In genomic region chr16:46717692-46718091, GRCh38 we compare ENCODE assay signal across 28 cellular contexts. TPM values are rescaled to one million over a fixed set of nuclear protein-coding genes. Genes with fewer than 3 reads are reported as not detected.
"Had no signal": no experiment of that assay in that cellular context is flagged by ENCODE, and none has a peak within 500 bp of the region (broad histone marks: within the 10 kb centered on the region; RNA-seq: fewer than 3 reads in every experiment).

No MANE protein-coding gene starts in this region.

- H3K4me1 Mint-ChIP-seq: activated naive CD8-positive, alpha-beta T cell treated with anti-CD3 and anti-CD28 coated beads for 36 hours; natural killer cell; neural progenitor cell; stimulated activated naive CD8-positive, alpha-beta T cell treated with anti-CD3 and anti-CD28 coated beads, Interleukin-15, amount 100 ng/mL, for 72 hours had no signal

- H3K9me3 Mint-ChIP-seq: activated naive CD4-positive, alpha-beta T cell treated with anti-CD3 and anti-CD28 coated beads for 36 hours; activated naive CD8-positive, alpha-beta T cell treated with anti-CD3 and anti-CD28 coated beads for 36 hours; activated T-helper 1 cell treated with anti-CD3 and anti-CD28 coated beads, Interleukin-12 subunit alpha, Interleukin-12 subunit beta, Interleukin-2, Interleukin-4 antibody, amounts not matched to agents 30 ng/mL and 10 ng/mL and 1 ng/mL, durations not matched to agents 14 hours and 24 hours and 36 hours; natural killer cell; neural progenitor cell; stimulated activated memory B cell treated with anti-CD40 and anti-IgM and Interleukin-4, amounts not matched to agents 10 μg/mL and 1 μg/mL and 100 μg/mL, for 72 hours; stimulated activated naive CD8-positive, alpha-beta T cell treated with anti-CD3 and anti-CD28 coated beads, Interleukin-15, amount 100 ng/mL, for 72 hours; type B pancreatic cell had no signal

- H3K36me3 Mint-ChIP-seq: activated naive CD8-positive, alpha-beta T cell treated with anti-CD3 and anti-CD28 coated beads for 36 hours; natural killer cell; neural progenitor cell; stimulated activated memory B cell treated with anti-CD40 and anti-IgM and Interleukin-4, amounts not matched to agents 10 μg/mL and 1 μg/mL and 100 μg/mL, for 72 hours; type B pancreatic cell had no signal

- ATAC-seq: left lobe of liver; lower lobe of right lung; natural killer cell; psoas muscle; stimulated activated memory B cell treated with anti-CD40 and anti-IgM and Interleukin-4, amounts not matched to agents 10 μg/mL and 1 μg/mL and 100 μg/mL, for 72 hours; stimulated activated naive CD8-positive, alpha-beta T cell treated with anti-CD3 and anti-CD28 coated beads, Interleukin-15, amount 100 ng/mL, for 72 hours had no signal

- H3K27me3 Mint-ChIP-seq: activated naive CD8-positive, alpha-beta T cell treated with anti-CD3 and anti-CD28 coated beads for 36 hours; stimulated activated memory B cell treated with anti-CD40 and anti-IgM and Interleukin-4, amounts not matched to agents 10 μg/mL and 1 μg/mL and 100 μg/mL, for 72 hours; stimulated activated naive CD8-positive, alpha-beta T cell treated with anti-CD3 and anti-CD28 coated beads, Interleukin-15, amount 100 ng/mL, for 72 hours; type B pancreatic cell had no signal

- H3K27ac Mint-ChIP-seq: activated naive CD4-positive, alpha-beta T cell treated with anti-CD3 and anti-CD28 coated beads for 36 hours; activated naive CD8-positive, alpha-beta T cell treated with anti-CD3 and anti-CD28 coated beads for 36 hours; activated T-helper 1 cell treated with anti-CD3 and anti-CD28 coated beads, Interleukin-12 subunit alpha, Interleukin-12 subunit beta, Interleukin-2, Interleukin-4 antibody, amounts not matched to agents 30 ng/mL and 10 ng/mL and 1 ng/mL, durations not matched to agents 14 hours and 24 hours and 36 hours; natural killer cell; neural progenitor cell; stimulated activated memory B cell treated with anti-CD40 and anti-IgM and Interleukin-4, amounts not matched to agents 10 μg/mL and 1 μg/mL and 100 μg/mL, for 72 hours; stimulated activated naive CD8-positive, alpha-beta T cell treated with anti-CD3 and anti-CD28 coated beads, Interleukin-15, amount 100 ng/mL, for 72 hours; type B pancreatic cell had no signal

- DNase-seq: activated CD4-positive, alpha-beta T cell treated with anti-CD3 and anti-CD28 coated beads for 4 hours; activated CD4-positive, alpha-beta T cell treated with anti-CD3 and anti-CD28 coated beads, Interleukin-2, amount 50 U/mL, for 4 hours; activated CD8-positive, alpha-beta memory T cell treated with anti-CD3 and anti-CD28 coated beads, Interleukin-2, amount 50 U/mL, for 4 hours; activated effector memory CD4-positive, alpha-beta T cell treated with anti-CD3 and anti-CD28 coated beads, Interleukin-2, amount 50 U/mL, for 16 hours; activated naive CD4-positive, alpha-beta T cell treated with anti-CD3 and anti-CD28 coated beads for 36 hours; activated naive CD8-positive, alpha-beta T cell treated with anti-CD3 and anti-CD28 coated beads for 36 hours; activated T-cell treated with anti-CD3 and anti-CD28 coated beads, Interleukin-2, amount 50 U/mL, for 1 hour; brain microvascular endothelial cell; dermis blood vessel endothelial cell; effector CD4-positive, alpha-beta T cell; kidney glomerular epithelial cell; lower lobe of right lung; mesenchymal stem cell; natural killer cell; occipital lobe; psoas muscle; stimulated activated CD4-positive, alpha-beta T cell treated with anti-CD3 and anti-CD28 coated beads, Interleukin-1b, Interleukin-23, amount 100 ng/mL, for 48 hours; stimulated activated CD4-positive, alpha-beta T cell treated with anti-CD3 and anti-CD28 coated beads, Interleukin-4, amount 100 ng/mL, for 4 hours; stimulated activated CD8-positive, alpha-beta memory T cell treated with anti-CD3 and anti-CD28 coated beads, Interleukin-4, amount 100 ng/mL, for 48 hours; stimulated activated naive CD8-positive, alpha-beta T cell treated with anti-CD3 and anti-CD28 coated beads, Interleukin-15, amount 100 ng/mL, for 72 hours; uterus had no signal

- H3K4me3 Mint-ChIP-seq: activated naive CD4-positive, alpha-beta T cell treated with anti-CD3 and anti-CD28 coated beads for 36 hours; activated naive CD8-positive, alpha-beta T cell treated with anti-CD3 and anti-CD28 coated beads for 36 hours; activated T-helper 1 cell treated with anti-CD3 and anti-CD28 coated beads, Interleukin-12 subunit alpha, Interleukin-12 subunit beta, Interleukin-2, Interleukin-4 antibody, amounts not matched to agents 30 ng/mL and 10 ng/mL and 1 ng/mL, durations not matched to agents 14 hours and 24 hours and 36 hours; natural killer cell; neural progenitor cell; stimulated activated memory B cell treated with anti-CD40 and anti-IgM and Interleukin-4, amounts not matched to agents 10 μg/mL and 1 μg/mL and 100 μg/mL, for 72 hours; stimulated activated naive CD8-positive, alpha-beta T cell treated with anti-CD3 and anti-CD28 coated beads, Interleukin-15, amount 100 ng/mL, for 72 hours; type B pancreatic cell had no signal

RNA-seq across cellular contexts. Expression of gene ORC6, which starts 28.2 kb away (rescaled TPM):
- total RNA-seq: ascending aorta had no signal

RNA-seq across cellular contexts. Expression of gene MYLK3, which starts 30.5 kb away (rescaled TPM):
- total RNA-seq: ascending aorta, epithelial cell of proximal tubule had no signal
